ENCODE assay signal across 8 cellular contexts in genomic region chr3:44913868-44914468, GRCh38. TPM values are rescaled to one million over a fixed set of nuclear protein-coding genes. Genes with fewer than 3 reads are reported as not detected.
DNase-seq lines count a peak whose midpoint lies in the region; ATAC-seq and TF ChIP-seq lines count a peak whose summit lies in the region.

No MANE protein-coding gene starts in this region.

- intact Hi-C loops in lower lobe of right lung (cut with DNase I): loop anchor here (10.0 kb wide), 1 partner anchor 379 kb away; no protein-coding TSS in a partner anchor

- H3K36me3 ChIP-seq in GM23338 (ENCODE audit: insufficient read depth) (no peaks in the 10 kb centered on the region), lower lobe of right lung (peaks cover 19% of the 10 kb centered on the region)

- H3F3A ChIP-seq in GM23338 (replicated peaks; ENCODE audit: low read depth): no peaks in the 10 kb centered on the region

- no peaks in the 10 kb centered on the region for H3K4me1 ChIP-seq in GM23338 (ENCODE audit: insufficient read depth)
- peaks cover 15% of the 10 kb centered on the region for H3K4me1 ChIP-seq in lower lobe of right lung

- H3K9me3 ChIP-seq in lower lobe of right lung: no peaks in the 10 kb centered on the region

- H3K36me3 Mint-ChIP-seq in GM23338 (ENCODE audit: low read depth): peaks cover 7% of the 10 kb centered on the region; the same call in 2 of the 3 replicates

- DNase-seq in ACHN (peak; percentile 54), GM23338 (ENCODE audit: low spot score) (peak; percentile 89), NCI-H460 (ENCODE audit: extremely low read depth, low read depth) (peak; percentile 44), dermis microvascular lymphatic vessel endothelial cell (ENCODE audit: low read depth in 2 of 2) (peak; percentile 61 to 78), lower lobe of right lung (peak; percentile 77)
- peak; percentile 47 to 52 for DNase-seq in activated CD4-positive, alpha-beta T cell treated with anti-CD3 and anti-CD28 coated beads, Interleukin-2, amount 50 U/mL, for 24 hours (ENCODE audit: low read depth in 1 of 2, low spot score in 1 of 2)
- peak; percentile 26 for DNase-seq in stimulated activated CD8-positive, alpha-beta memory T cell treated with anti-CD3 and anti-CD28 coated beads, Interleukin-12 subunit alpha, Interleukin-12 subunit beta, amount 100 ng/mL, for 4 hours (ENCODE audit: low read depth)

- H3K4me3 Mint-ChIP-seq in GM23338: no peak overlapping the region

- H3K27ac ChIP-seq in GM23338 (ENCODE audit: low read depth) (no peak overlapping the region), lower lobe of right lung (no peak overlapping the region)

- peak; percentile 89 to 92 for TF ChIP-seq CTCF in GM23338 (conservative IDR thresholded peaks at IDR 0.05; ENCODE audit: low read depth in 2 of 2)
- peak; percentile 81 for TF ChIP-seq CTCF in lower lobe of right lung (IDR thresholded peaks at IDR 0.05)

- H3K79me2 ChIP-seq in GM23338 (replicated peaks; ENCODE audit: insufficient read depth): no peaks in the 10 kb centered on the region

- in situ Hi-C loops in ACHN (cut with HindIII; ENCODE audit: low pct_ligation_motif_present, low pct_unique_long_range_greater_than_20kb, low sequenced_read_pairs): no loop called here

- no peaks in the 10 kb centered on the region; the same call in 1 of the 3 replicates for H3K9me3 Mint-ChIP-seq in GM23338

- H4K20me1 ChIP-seq in GM23338 (replicated peaks; ENCODE audit: insufficient read depth): no peaks in the 10 kb centered on the region

- no peaks in the 10 kb centered on the region for H3K27me3 Mint-ChIP-seq in GM23338 (ENCODE audit: insufficient read depth, low read depth, poor library complexity)

- ATAC-seq in GM23338: peak; percentile 92
- peak; percentile 83 to 85 for ATAC-seq in lower lobe of right lung
- ATAC-seq in HG03442 (IDR thresholded peaks at IDR 0.05; ENCODE audit: unreplicated experiment): no peak

- H3K27me3 ChIP-seq in GM23338 (ENCODE audit: insufficient read depth): no peaks in the 10 kb centered on the region
- no peaks in the 10 kb centered on the region for H3K27me3 ChIP-seq in lower lobe of right lung (ENCODE audit: low read depth)

- no peaks in the 10 kb centered on the region; the same call in 2 of the 3 replicates for H3K4me1 Mint-ChIP-seq in GM23338

- H3K4me3 ChIP-seq in GM23338 (no peak overlapping the region), lower lobe of right lung (no peak overlapping the region)

- H3K4me2 ChIP-seq in GM23338: no peak overlapping the region

- no peak overlapping the region for H3K27ac Mint-ChIP-seq in GM23338

- no peak overlapping the region for H2AFZ ChIP-seq in GM23338

- peaks cover 4% of the 10 kb centered on the region; the same call in 1 of the 2 replicates for H3K9me2 ChIP-seq in GM23338 (ENCODE audit: insufficient read depth)

TF ChIP-seq in GM23338, 12 proteins besides CTCF, POLR2A, EP300 and RAD21:
- TF ChIP-seq ZNF331 (CRISPR knock-in tag; IDR thresholded peaks at IDR 0.05; ENCODE audit: low read depth): no peak
- peak; percentile 52 for TF ChIP-seq REST (IDR thresholded peaks at IDR 0.05; ENCODE audit: unreplicated experiment)
- no peak for TF ChIP-seq STAT1 (IDR thresholded peaks at IDR 0.05; ENCODE audit: unreplicated experiment)
TF ChIP-seq in GM23338: peak in this region for 1.

RNA-seq across cellular contexts. Expression of gene TGM4, which starts 39.6 kb away (rescaled TPM):
- not detected in 2 replicates for total RNA-seq in GM23338 (2014; rRNA removed; shearing (Covaris generic))
- polyA plus RNA-seq in GM23338 (2016; fragmentation: Nextera tagmentation; extraction: Ambion mirVana): not detected in 2 replicates
- not detected in 2 replicates for total RNA-seq in NCI-H460 (2014; rRNA removed; shearing (Covaris generic))
- polyA plus RNA-seq in NCI-H460 (2014; cell fraction: nucleus; rRNA removed): not detected in 2 replicates
- total RNA-seq in dermis microvascular lymphatic vessel endothelial cell (0.13 TPM in 2 replicates), lower lobe of right lung (not detected)

RNA-seq across cellular contexts. Expression of gene TMEM42, which starts 52.3 kb away (rescaled TPM):
- 7.4 and 9.0 TPM in 2 replicates for total RNA-seq in GM23338 (2014; rRNA removed; shearing (Covaris generic))
- polyA plus RNA-seq in GM23338 (2016; fragmentation: Nextera tagmentation; extraction: Ambion mirVana): 13.3 and 14.3 TPM in 2 replicates
- 17.0 and 17.2 TPM in 2 replicates for total RNA-seq in NCI-H460 (2014; rRNA removed; shearing (Covaris generic))
- polyA plus RNA-seq in NCI-H460 (2014; cell fraction: nucleus; rRNA removed): 26.8 and 28.7 TPM in 2 replicates
- total RNA-seq in dermis microvascular lymphatic vessel endothelial cell (8.5 and 9.6 TPM in 2 replicates), lower lobe of right lung (17.4 TPM)

Comparison
In these comparisons a context has a peak if more than half of its experiments do, and no peak if none do; other contexts are left out.
1. DNase-seq: peak in every context shown above with its lines; median percentile 89 in GM23338; 77 in lower lobe of right lung; 70 in dermis microvascular lymphatic vessel endothelial cell; 54 in ACHN; 50 in activated CD4-positive, alpha-beta T cell treated with anti-CD3 and anti-CD28 coated beads, Interleukin-2, amount 50 U/mL, for 24 hours; 44 in NCI-H460; 26 in stimulated activated CD8-positive, alpha-beta memory T cell treated with anti-CD3 and anti-CD28 coated beads, Interleukin-12 subunit alpha, Interleukin-12 subunit beta, amount 100 ng/mL, for 4 hours.